11 cellular contexts compared by ENCODE assay signal in the genomic region with DNA sequence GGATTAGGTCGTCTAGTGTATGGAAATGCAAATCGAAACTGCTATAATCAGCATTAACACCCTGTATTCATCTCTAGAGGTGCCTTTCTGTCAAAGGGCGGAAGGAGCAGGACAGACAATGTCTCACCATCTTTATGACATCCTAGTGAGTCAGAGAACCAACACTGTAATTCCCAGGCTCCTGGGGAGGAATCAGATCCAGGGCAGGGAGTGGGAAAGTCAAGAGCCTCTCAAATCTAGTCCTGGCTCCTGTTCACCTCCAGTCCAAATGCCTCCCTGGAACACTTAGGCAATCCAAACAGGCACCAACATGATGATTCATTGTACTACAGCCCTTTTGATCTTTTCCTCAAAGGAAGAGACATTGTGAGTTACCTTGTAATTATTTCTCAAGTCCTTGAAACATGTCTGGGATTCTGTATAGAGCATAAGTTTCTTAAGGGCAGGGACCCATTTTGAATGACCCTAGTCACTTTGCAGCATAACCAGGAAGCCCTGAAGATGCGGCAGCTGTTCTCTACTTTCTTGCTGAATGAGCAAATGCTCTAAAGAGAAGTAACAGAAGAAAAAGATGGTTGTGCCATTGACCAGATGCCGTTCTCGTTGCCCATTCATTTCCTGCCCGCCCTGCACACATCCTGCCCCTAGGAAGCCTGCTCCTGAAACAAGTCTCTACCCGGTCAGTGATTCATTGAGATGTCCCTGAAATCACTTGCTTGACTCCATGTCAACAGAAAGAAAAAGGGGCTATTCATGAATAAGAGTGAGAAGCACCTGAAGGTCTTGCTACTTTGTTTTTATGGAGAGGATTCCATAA.
DNase-seq lines count a peak whose midpoint lies in the region; ATAC-seq, FAIRE-seq and TF ChIP-seq lines count a peak whose summit lies in the region.
"Had no signal": no experiment of that assay in that cellular context is flagged by ENCODE, and none has a peak within 500 bp of the region (broad histone marks: within the 10 kb centered on the region; RNA-seq: fewer than 3 reads in every experiment).

No MANE protein-coding gene starts in this region.

- H3K9me3 Mint-ChIP-seq in activated naive CD8-positive, alpha-beta T cell treated with anti-CD3 and anti-CD28 coated beads, Interleukin-2, amount 50 U/mL, for 24 hours = no peaks in the 10 kb centered on the region

- no peaks in the 10 kb centered on the region for H4K20me1 ChIP-seq in hepatocyte (ENCODE audit: insufficient read depth, poor library complexity, severe bottlenecking)

- H3K9me2 ChIP-seq in hepatocyte (replicated peaks; ENCODE audit: insufficient read depth) = no peaks in the 10 kb centered on the region

- no peak for FAIRE-seq in GM12891 (lab: Jason Lieb, UNC)
- FAIRE-seq: endometrium had no signal

- POLR2A ChIA-PET in AG04449 (lab: Yijun Ruan, JAX) = no interaction called here

- no peaks in the 10 kb centered on the region for H3K27me3 ChIP-seq in hepatocyte

- no peak overlapping the region for H3K4me3 Mint-ChIP-seq in activated naive CD8-positive, alpha-beta T cell treated with anti-CD3 and anti-CD28 coated beads, Interleukin-2, amount 50 U/mL, for 24 hours

- H3K27ac Mint-ChIP-seq in activated naive CD8-positive, alpha-beta T cell treated with anti-CD3 and anti-CD28 coated beads, Interleukin-2, amount 50 U/mL, for 24 hours = no peak overlapping the region

- ATAC-seq in activated naive CD8-positive, alpha-beta T cell treated with anti-CD3 and anti-CD28 coated beads, Interleukin-2, amount 50 U/mL, for 24 hours = no peak
- ATAC-seq in HG03469 (IDR thresholded peaks at IDR 0.05; ENCODE audit: unreplicated experiment) (no peak), HG02623 (IDR thresholded peaks at IDR 0.05; ENCODE audit: unreplicated experiment) (no peak)

- H3K9me3 ChIP-seq in hepatocyte (ENCODE audit: low read depth) = no peaks in the 10 kb centered on the region

- CTCF ChIA-PET in AG04449 (lab: Yijun Ruan, JAX) = no interaction called here

- H3K79me2 ChIP-seq in hepatocyte = no peaks in the 10 kb centered on the region

- H3K4me3 ChIP-seq in AG04449 (ENCODE audit: low read depth, low read length) (no peak overlapping the region), hepatocyte (no peak overlapping the region)

- TF ChIP-seq CTCF in AG04449 (IDR thresholded peaks at IDR 0.05; ENCODE audit: insufficient read depth, low read length, missing control alignments) = no peak
- TF ChIP-seq CTCF in hepatocyte (IDR thresholded peaks at IDR 0.05; ENCODE audit: poor library complexity) = no peak

- peak overlapping the region; percentile 58 for H3K27ac ChIP-seq in hepatocyte

- H3K36me3 ChIP-seq in hepatocyte (replicated peaks; ENCODE audit: insufficient read depth, low read depth) = no peaks in the 10 kb centered on the region

- no peaks in the 10 kb centered on the region for H3K27me3 Mint-ChIP-seq in activated naive CD8-positive, alpha-beta T cell treated with anti-CD3 and anti-CD28 coated beads, Interleukin-2, amount 50 U/mL, for 24 hours

- H2AFZ ChIP-seq in hepatocyte = no peak overlapping the region

- H3K4me1 ChIP-seq in hepatocyte (ENCODE audit: insufficient read depth) = no peaks in the 10 kb centered on the region

- peak; percentile 23 for DNase-seq in AG04449 (ENCODE audit: low read depth, low spot score)
- peak; percentile 95 for DNase-seq in HCEC 1CT
- peak; percentile 78 for DNase-seq in SW480 (ENCODE audit: low spot score)
- DNase-seq in hepatocyte (ENCODE audit: low spot score) = peak; percentile 73
- DNase-seq in activated naive CD8-positive, alpha-beta T cell treated with anti-CD3 and anti-CD28 coated beads, Interleukin-2, amount 50 U/mL, for 24 hours = no peak
- DNase-seq in GM12891 (ENCODE audit: insufficient read length, low spot score) = no peak
- DNase-seq: activated CD8-positive, alpha-beta memory T cell treated with anti-CD3 and anti-CD28 coated beads, Interleukin-2, amount 50 U/mL, for 48 hours; SIG-M5 had no signal

- H3K4me2 ChIP-seq in hepatocyte = peak overlapping the region; percentile 18

- no peak for TF ChIP-seq POLR2A in GM12891 (IDR thresholded peaks at IDR 0.05; ENCODE audit: low read depth, low read length)

- H3K36me3 Mint-ChIP-seq in activated naive CD8-positive, alpha-beta T cell treated with anti-CD3 and anti-CD28 coated beads, Interleukin-2, amount 50 U/mL, for 24 hours (ENCODE audit: low read depth) = no peaks in the 10 kb centered on the region

- peaks cover 23% of the 10 kb centered on the region for H3K4me1 Mint-ChIP-seq in activated naive CD8-positive, alpha-beta T cell treated with anti-CD3 and anti-CD28 coated beads, Interleukin-2, amount 50 U/mL, for 24 hours

- WGBS in hepatocyte (ENCODE audit: low lambda C conversion rate, missing lambda C conversion rate) = 73% methylated on average over 8 of the region's 8 CpGs

TF ChIP-seq in GM12891, 5 proteins besides CTCF, POLR2A, EP300 and RAD21:
- TF ChIP-seq POLR2AphosphoS5 (IDR thresholded peaks at IDR 0.05; ENCODE audit: low read depth, low read length) (no peak), TAF1 (IDR thresholded peaks at IDR 0.05; ENCODE audit: low read depth, low read length) (no peak), SPI1 (IDR thresholded peaks at IDR 0.05; ENCODE audit: low read depth, low read length) (no peak), PAX5 (IDR thresholded peaks at IDR 0.05; ENCODE audit: insufficient read depth, low read length, severe bottlenecking) (no peak), POU2F2 (IDR thresholded peaks at IDR 0.05; ENCODE audit: low read depth, low read length) (no peak)

Comparison
In these comparisons a context has a peak if more than half of its experiments do, and no peak if none do; other contexts are left out.
1. DNase-seq: peak in AG04449 (single experiment), HCEC 1CT (single experiment), SW480 (single experiment) and hepatocyte (single experiment); none in activated naive CD8-positive, alpha-beta T cell treated with anti-CD3 and anti-CD28 coated beads, Interleukin-2, amount 50 U/mL, for 24 hours (single experiment) and GM12891 (single experiment).